In genomic region chr11:77014669-77015068, GRCh38 we compare ENCODE assay signal across 38 cellular contexts. TPM values are rescaled to one million over a fixed set of nuclear protein-coding genes. Genes with fewer than 3 reads are reported as not detected.
"Had no signal": no experiment of that assay in that cellular context is flagged by ENCODE, and none has a peak within 500 bp of the region (broad histone marks: within the 10 kb centered on the region; RNA-seq: fewer than 3 reads in every experiment).

No MANE protein-coding gene starts in this region.

- H3K36me3 ChIP-seq: adrenal gland, brain microvascular endothelial cell, breast epithelium had no signal

- H3K9me3 ChIP-seq: adrenal gland, body of pancreas, breast epithelium had no signal

- ATAC-seq: activated CD4-positive, alpha-beta T cell treated with anti-CD3 and anti-CD28 coated beads for 36 hours; activated CD4-positive, CD25-positive, alpha-beta regulatory T cell treated with anti-CD3 and anti-CD28 coated beads, Interleukin-2, amount 50 U/mL, for 24 hours; activated CD8-positive, alpha-beta T cell treated with anti-CD3 and anti-CD28 coated beads for 36 hours; activated naive CD4-positive, alpha-beta T cell treated with anti-CD3 and anti-CD28 coated beads, Interleukin-2, amount 50 U/mL, for 72 hours; activated T-cell treated with anti-CD3 and anti-CD28 coated beads, Interleukin-2, amount 50 U/mL, for 4 hours; activated T-cell treated with anti-CD3 and anti-CD28 coated beads, Interleukin-2, amount 50 U/mL, for 72 hours; activated T-helper 17 cell treated with anti-CD3 and anti-CD28 coated beads, Interleukin-2, amount 50 U/mL, for 72 hours; body of pancreas had no signal

- H3K27me3 ChIP-seq: adrenal gland, body of pancreas, brain microvascular endothelial cell, breast epithelium had no signal

- DNase-seq: activated CD4-positive, alpha-beta memory T cell treated with anti-CD3 and anti-CD28 coated beads for 36 hours; activated CD4-positive, alpha-beta T cell treated with anti-CD3 and anti-CD28 coated beads for 1 hour; activated CD4-positive, alpha-beta T cell treated with anti-CD3 and anti-CD28 coated beads for 36 hours; activated CD4-positive, alpha-beta T cell treated with anti-CD3 and anti-CD28 coated beads for 48 hours; activated CD4-positive, alpha-beta T cell treated with anti-CD3 and anti-CD28 coated beads, Interleukin-2, amount 50 U/mL, for 1 hour; activated CD4-positive, alpha-beta T cell treated with anti-CD3 and anti-CD28 coated beads, Interleukin-2, amount 50 U/mL, for 4 hours; activated CD4-positive, CD25-positive, alpha-beta regulatory T cell; activated CD8-positive, alpha-beta memory T cell treated with anti-CD3 and anti-CD28 coated beads, Interleukin-2, amount 50 U/mL, for 4 hours; activated CD8-positive, alpha-beta T cell treated with anti-CD3 and anti-CD28 coated beads for 36 hours; activated effector memory CD4-positive, alpha-beta T cell treated with anti-CD3 and anti-CD28 coated beads, Interleukin-2, amount 50 U/mL, for 16 hours; activated gamma-delta T cell treated with Interleukin-2 at 50 U/mL for 16 hours; activated naive CD4-positive, alpha-beta T cell; activated naive CD4-positive, alpha-beta T cell treated with anti-CD3 and anti-CD28 coated beads for 36 hours; activated naive CD4-positive, alpha-beta T cell treated with anti-CD3 and anti-CD28 coated beads, Interleukin-2, amount 50 U/mL, for 16 hours; activated naive CD8-positive, alpha-beta T cell treated with anti-CD3 and anti-CD28 coated beads for 36 hours; activated T-cell treated with anti-CD3 and anti-CD28 coated beads for 4 hours; activated T-cell treated with anti-CD3 and anti-CD28 coated beads, Interleukin-2, amount 50 U/mL, for 1 hour; activated T-cell treated with anti-CD3 and anti-CD28 coated beads, Interleukin-2, amount 50 U/mL, for 4 hours; activated T-cell treated with anti-CD3 and anti-CD28 coated beads, Interleukin-2, amount 50 U/mL, for 72 hours; adrenal gland; amniotic stem cell; aorta; body of pancreas; brain microvascular endothelial cell; central memory CD4-positive, alpha-beta T cell; T-helper 2 cell; T-helper 9 cell had no signal

- FAIRE-seq: astrocyte, colon, TTC549 had no signal

- H3K27ac ChIP-seq: adrenal gland, body of pancreas, breast epithelium had no signal

- H3K4me1 ChIP-seq: adrenal gland, body of pancreas, breast epithelium had no signal

- H3K4me3 ChIP-seq: adrenal gland, body of pancreas, breast epithelium had no signal

RNA-seq across cellular contexts. Expression of gene B3GNT6, which starts 19.5 kb away (rescaled TPM):
- total RNA-seq: activated CD4-positive, alpha-beta memory T cell treated with anti-CD3 and anti-CD28 coated beads for 36 hours; activated CD4-positive, alpha-beta T cell treated with anti-CD3 and anti-CD28 coated beads for 36 hours; activated CD8-positive, alpha-beta memory T cell treated with anti-CD3 and anti-CD28 coated beads for 36 hours; activated CD8-positive, alpha-beta T cell treated with anti-CD3 and anti-CD28 coated beads for 36 hours; activated naive CD4-positive, alpha-beta T cell treated with anti-CD3 and anti-CD28 coated beads for 36 hours; activated naive CD4-positive, alpha-beta T cell treated with anti-CD3 and anti-CD28 coated beads, Interleukin-2, amount 50 U/mL, for 72 hours; activated naive CD8-positive, alpha-beta T cell treated with anti-CD3 and anti-CD28 coated beads for 36 hours; activated T-cell treated with anti-CD3 and anti-CD28 coated beads, Interleukin-2, amount 50 U/mL, for 4 hours; activated T-cell treated with anti-CD3 and anti-CD28 coated beads, Interleukin-2, amount 50 U/mL, for 72 hours; activated T-helper 1 cell treated with anti-CD3 and anti-CD28 coated beads, Interleukin-12 subunit alpha, Interleukin-12 subunit beta, Interleukin-2, Interleukin-4 antibody, amounts not matched to agents 30 ng/mL and 10 ng/mL and 1 ng/mL, durations not matched to agents 14 hours and 24 hours and 36 hours; activated T-helper 17 cell treated with anti-CD3 and anti-CD28 coated beads, Interleukin-2, amount 50 U/mL, for 72 hours; adrenal gland; aorta; astrocyte; body of pancreas; cardiac septum; cerebellum had no signal
- polyA plus RNA-seq: adrenal gland, aorta had no signal
